In the genomic region with DNA sequence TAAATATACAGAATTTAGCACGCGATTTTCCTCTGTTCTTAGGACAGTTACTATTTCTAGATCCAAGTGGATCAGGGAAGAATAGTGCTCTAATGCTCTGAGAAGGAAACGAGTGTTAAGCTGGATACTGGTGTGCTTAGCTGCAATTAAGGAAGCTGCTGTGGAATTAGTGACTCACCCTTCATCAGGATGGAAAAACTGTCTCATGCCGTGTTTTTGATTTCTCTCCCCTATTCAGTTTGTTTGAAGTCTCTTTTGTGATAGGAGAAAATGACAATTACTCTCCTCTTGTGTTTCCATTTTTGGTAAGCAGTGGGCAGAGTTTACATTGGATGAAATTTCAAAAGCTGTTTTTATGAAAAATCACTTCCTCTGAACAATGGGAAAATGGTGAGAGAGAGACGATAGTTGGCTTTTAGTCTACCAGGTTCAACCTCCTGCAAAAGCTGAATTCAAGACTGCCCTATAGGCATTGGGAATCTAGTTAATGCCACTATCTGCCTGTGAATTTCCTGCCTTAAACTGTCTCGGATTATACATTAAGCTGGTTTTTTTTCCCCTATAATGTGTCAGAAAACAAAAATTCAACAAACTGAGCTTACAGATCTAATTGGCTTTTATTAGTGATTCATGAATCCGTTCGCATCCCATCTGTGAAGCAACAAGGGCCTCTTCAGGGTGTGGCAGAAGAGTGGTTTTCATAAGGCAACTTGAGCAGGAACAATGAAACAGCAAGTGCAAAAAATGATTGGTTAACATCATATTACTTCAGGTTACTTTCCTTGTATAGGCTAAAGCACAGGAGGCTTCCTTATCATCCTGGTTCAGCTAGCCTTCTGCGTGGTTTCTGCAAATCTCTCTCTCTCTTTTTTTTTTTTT, we compare ENCODE assay signal across 11 cellular contexts.
DNase-seq lines count a peak whose midpoint lies in the region; ATAC-seq lines count a peak whose summit lies in the region.
"Had no signal": no experiment of that assay in that cellular context is flagged by ENCODE, and none has a peak within 500 bp of the region (broad histone marks: within the 10 kb centered on the region; RNA-seq: fewer than 3 reads in every experiment).

No MANE protein-coding gene starts in this region.

- H3K9ac ChIP-seq in HUES48 (ENCODE audit: low read depth, low read length) = no peak overlapping the region

- peaks cover 50% of the 10 kb centered on the region for H3K4me1 Mint-ChIP-seq in activated T-helper 1 cell treated with anti-CD3 and anti-CD28 coated beads, Interleukin-12 subunit alpha, Interleukin-12 subunit beta, Interleukin-2, Interleukin-4 antibody, amounts not matched to agents 30 ng/mL and 10 ng/mL and 1 ng/mL, durations not matched to agents 14 hours and 24 hours and 36 hours (ENCODE audit: low read depth)

- ATAC-seq in GM21526 (IDR thresholded peaks at IDR 0.05; ENCODE audit: low FRiP score, unreplicated experiment) = no peak
- ATAC-seq in HG02884 (IDR thresholded peaks at IDR 0.05; ENCODE audit: unreplicated experiment) = no peak

- no peaks in the 10 kb centered on the region for H3K36me3 ChIP-seq in HUES48 (ENCODE audit: control insufficient read depth, insufficient read depth, low read length)

- intact Hi-C loops in activated T-helper 1 cell treated with anti-CD3 and anti-CD28 coated beads, Interleukin-12 subunit alpha, Interleukin-12 subunit beta, Interleukin-2, Interleukin-4 antibody, amounts not matched to agents 30 ng/mL and 10 ng/mL and 1 ng/mL, durations not matched to agents 14 hours and 24 hours and 36 hours (cut with micrococcal nuclease) = loop anchor here (1.0 to 10.0 kb wide), 4 partner anchors 13 to 240 kb away; no protein-coding TSS in a partner anchor

- H3K9me3 Mint-ChIP-seq in activated T-helper 1 cell treated with anti-CD3 and anti-CD28 coated beads, Interleukin-12 subunit alpha, Interleukin-12 subunit beta, Interleukin-2, Interleukin-4 antibody, amounts not matched to agents 30 ng/mL and 10 ng/mL and 1 ng/mL, durations not matched to agents 14 hours and 24 hours and 36 hours = peaks cover 3% of the 10 kb centered on the region

- peak overlapping the region; percentile 32 for H3K27ac Mint-ChIP-seq in activated T-helper 1 cell treated with anti-CD3 and anti-CD28 coated beads, Interleukin-12 subunit alpha, Interleukin-12 subunit beta, Interleukin-2, Interleukin-4 antibody, amounts not matched to agents 30 ng/mL and 10 ng/mL and 1 ng/mL, durations not matched to agents 14 hours and 24 hours and 36 hours

- no peaks in the 10 kb centered on the region for H3K9me3 ChIP-seq in HUES48 (ENCODE audit: control insufficient read depth, insufficient read depth, low read length)

- H3K36me3 Mint-ChIP-seq in activated T-helper 1 cell treated with anti-CD3 and anti-CD28 coated beads, Interleukin-12 subunit alpha, Interleukin-12 subunit beta, Interleukin-2, Interleukin-4 antibody, amounts not matched to agents 30 ng/mL and 10 ng/mL and 1 ng/mL, durations not matched to agents 14 hours and 24 hours and 36 hours (ENCODE audit: low read depth) = peaks cover 2% of the 10 kb centered on the region

- no peaks in the 10 kb centered on the region for H3K27me3 ChIP-seq in HUES48 (ENCODE audit: control insufficient read depth, insufficient read depth, low read length)

- no peak overlapping the region for H3K4me3 Mint-ChIP-seq in activated T-helper 1 cell treated with anti-CD3 and anti-CD28 coated beads, Interleukin-12 subunit alpha, Interleukin-12 subunit beta, Interleukin-2, Interleukin-4 antibody, amounts not matched to agents 30 ng/mL and 10 ng/mL and 1 ng/mL, durations not matched to agents 14 hours and 24 hours and 36 hours

- H3K27ac ChIP-seq in HUES48 (ENCODE audit: low read depth, low read length) = peak overlapping the region; percentile 47
- H3K27ac ChIP-seq: epithelial cell of prostate had no signal

- no peaks in the 10 kb centered on the region for H3K27me3 Mint-ChIP-seq in activated T-helper 1 cell treated with anti-CD3 and anti-CD28 coated beads, Interleukin-12 subunit alpha, Interleukin-12 subunit beta, Interleukin-2, Interleukin-4 antibody, amounts not matched to agents 30 ng/mL and 10 ng/mL and 1 ng/mL, durations not matched to agents 14 hours and 24 hours and 36 hours (ENCODE audit: insufficient read depth)

- DNase-seq in NCI-H2171 treated with DMSO at 0.1 percent for 48 hours (lab: John Stamatoyannopoulos, UW) (peak; percentile 33), NCI-H2171 (lab: John Stamatoyannopoulos, UW) (no peak), inferior parietal cortex (ENCODE audit: extremely low spot score) (peak; percentile 18)
- DNase-seq in activated T-helper 1 cell treated with anti-CD3 and anti-CD28 coated beads, Interleukin-12 subunit alpha, Interleukin-12 subunit beta, Interleukin-2, Interleukin-4 antibody, amounts not matched to agents 30 ng/mL and 10 ng/mL and 1 ng/mL, durations not matched to agents 14 hours and 24 hours and 36 hours (ENCODE audit: low spot score) = no peak
- DNase-seq in stimulated activated CD8-positive, alpha-beta memory T cell treated with anti-CD3 and anti-CD28 coated beads, Interleukin-4, amount 100 ng/mL, for 48 hours = no peak
- DNase-seq: stimulated activated naive CD4-positive, alpha-beta T cell had no signal

- H3K4me1 ChIP-seq in HUES48 (ENCODE audit: control insufficient read depth, insufficient read depth, low read length) = peaks cover 32% of the 10 kb centered on the region

- H3K4me3 ChIP-seq in HUES48 (ENCODE audit: low read depth, low read length) = no peak overlapping the region
- H3K4me3 ChIP-seq: lung had no signal

Comparison
In these comparisons a context has a peak if more than half of its experiments do, and no peak if none do; other contexts are left out.
1. DNase-seq: peak in NCI-H2171 treated with DMSO at 0.1 percent for 48 hours (single experiment) and inferior parietal cortex (single experiment); none in NCI-H2171 (single experiment), activated T-helper 1 cell treated with anti-CD3 and anti-CD28 coated beads, Interleukin-12 subunit alpha, Interleukin-12 subunit beta, Interleukin-2, Interleukin-4 antibody, amounts not matched to agents 30 ng/mL and 10 ng/mL and 1 ng/mL, durations not matched to agents 14 hours and 24 hours and 36 hours (single experiment) and stimulated activated CD8-positive, alpha-beta memory T cell treated with anti-CD3 and anti-CD28 coated beads, Interleukin-4, amount 100 ng/mL, for 48 hours (single experiment).